ENCODE assay signal across 11 cellular contexts in genomic region chr17:63999680-64000531, GRCh38. TPM values are rescaled to one million over a fixed set of nuclear protein-coding genes. Genes with fewer than 3 reads are reported as not detected.
DNase-seq lines count a peak whose midpoint lies in the region; ATAC-seq and TF ChIP-seq lines count a peak whose summit lies in the region.
"Had no signal": no experiment of that assay in that cellular context is flagged by ENCODE, and none has a peak within 500 bp of the region (broad histone marks: within the 10 kb centered on the region; RNA-seq: fewer than 3 reads in every experiment).

No MANE protein-coding gene starts in this region.

- TF ChIP-seq CTCF in SK-N-SH (IDR thresholded peaks at IDR 0.05): no peak
- no peak for TF ChIP-seq CTCF in neural progenitor cell (IDR thresholded peaks at IDR 0.05)
- TF ChIP-seq CTCF in PC-9 (conservative IDR thresholded peaks at IDR 0.05): no peak
- no peak for TF ChIP-seq CTCF in colonic mucosa (IDR thresholded peaks at IDR 0.05)

- ATAC-seq in SK-N-SH treated with all-trans-retinoic acid at 6 μM for 48 hours: no peak
- ATAC-seq in central memory CD8-positive, alpha-beta T cell (replicated peaks; ENCODE audit: extremely low read depth, poor library complexity, severe bottlenecking): no peak
- ATAC-seq in GM18868 (IDR thresholded peaks at IDR 0.05; ENCODE audit: unreplicated experiment): no peak
- ATAC-seq: esophagus mucosa had no signal

- H3K9me2 ChIP-seq in SK-N-SH: no peaks in the 10 kb centered on the region
- H3K9me2 ChIP-seq in PC-9 (ENCODE audit: insufficient read depth): no peaks in the 10 kb centered on the region

- H3K36me3 ChIP-seq in SK-N-SH (replicated peaks in 1 of 2; ENCODE audit: control insufficient read depth in 1 of 2, insufficient read depth in 2 of 2, low read length in 1 of 2): no peaks in the 10 kb centered on the region
- H3K36me3 ChIP-seq in HUES6 (ENCODE audit: control insufficient read depth, insufficient read depth, low read length): no peaks in the 10 kb centered on the region
- H3K36me3 ChIP-seq in neural progenitor cell: no peaks in the 10 kb centered on the region
- no peaks in the 10 kb centered on the region for H3K36me3 ChIP-seq in PC-9 (ENCODE audit: low read depth)
- H3K36me3 ChIP-seq in colonic mucosa: no peaks in the 10 kb centered on the region

- peak overlapping the region; percentile 49 for H3K27ac Mint-ChIP-seq in central memory CD8-positive, alpha-beta T cell (ENCODE audit: low read depth)
- H3K27ac Mint-ChIP-seq in neural progenitor cell: no peak overlapping the region

- 90% methylated on average over 25 of the region's 25 CpGs for WGBS in SK-N-SH (ENCODE audit: low lambda C conversion rate)

- H3K4me3 Mint-ChIP-seq in central memory CD8-positive, alpha-beta T cell: peak overlapping the region; percentile 89
- H3K4me3 Mint-ChIP-seq in neural progenitor cell: peak overlapping the region; percentile 55

- intact Hi-C loops in PC-9 (cut with micrococcal nuclease; ENCODE audit: unreplicated experiment): no loop called here
- intact Hi-C loops in colonic mucosa (cut with DNase I): no loop called here

- H3K27ac ChIP-seq in SK-N-SH (ENCODE audit: low read depth in 2 of 2, low read length in 1 of 2) (no peak overlapping the region), HUES6 (ENCODE audit: low read depth, low read length) (no peak overlapping the region), neural progenitor cell (no peak overlapping the region), PC-9 (no peak overlapping the region), colonic mucosa (no peak overlapping the region)
- H3K27ac ChIP-seq: KMS-11 had no signal

- no peaks in the 10 kb centered on the region for H4K20me1 ChIP-seq in SK-N-SH (ENCODE audit: insufficient read depth)
- no peaks in the 10 kb centered on the region for H4K20me1 ChIP-seq in neural progenitor cell (ENCODE audit: low read depth)
- H4K20me1 ChIP-seq in PC-9 (ENCODE audit: insufficient read depth): no peaks in the 10 kb centered on the region

- H3K36me3 Mint-ChIP-seq in central memory CD8-positive, alpha-beta T cell (ENCODE audit: insufficient read depth): peaks cover 17% of the 10 kb centered on the region
- no peaks in the 10 kb centered on the region for H3K36me3 Mint-ChIP-seq in neural progenitor cell

- H3K27me3 ChIP-seq in SK-N-SH (ENCODE audit: insufficient read depth) (peaks cover 22% of the 10 kb centered on the region; the same call in 1 of the 2 replicates), HUES6 (ENCODE audit: control insufficient read depth, insufficient read depth, low read length) (peaks cover 39% of the 10 kb centered on the region), neural progenitor cell (peaks cover 48% of the 10 kb centered on the region), PC-9 (ENCODE audit: insufficient read depth, low read depth) (0 out of 2 replicates have a peak, but pooled peaks cover 11% of the 10 kb centered on the region), colonic mucosa (peaks cover 5% of the 10 kb centered on the region)

- DNase-seq in SK-N-SH: peak; percentile 28
- no peak for DNase-seq in central memory CD8-positive, alpha-beta T cell (ENCODE audit: low spot score in 2 of 2)
- DNase-seq in neural progenitor cell (ENCODE audit: low spot score): peak; percentile 3
- DNase-seq in PC-9: no peak
- no peak for DNase-seq in colonic mucosa
- DNase-seq: small intestine had no signal

- H3F3A ChIP-seq in SK-N-SH (replicated peaks; ENCODE audit: insufficient read depth): no peaks in the 10 kb centered on the region
- no peaks in the 10 kb centered on the region for H3F3A ChIP-seq in neural progenitor cell (ENCODE audit: low read depth)
- H3F3A ChIP-seq in PC-9 (ENCODE audit: insufficient read depth, low read depth): no peaks in the 10 kb centered on the region; the same call in 1 of the 2 replicates

- POLR2A ChIA-PET in SK-N-SH (lab: Yijun Ruan, JAX): no interaction called here
- POLR2A ChIA-PET in PC-9 (lab: Charles Lee; ENCODE audit: unreplicated experiment): no interaction called here

- TF ChIP-seq RAD21 in SK-N-SH (IDR thresholded peaks at IDR 0.05; ENCODE audit: low read length): no peak

- BruUV-seq in PC-9 (replicated peaks; lab: Mats Ljungman, UMichigan): no TSS peak

- no peaks in the 10 kb centered on the region for H3K79me2 ChIP-seq in SK-N-SH (ENCODE audit: insufficient read depth)
- no peaks in the 10 kb centered on the region for H3K79me2 ChIP-seq in neural progenitor cell (ENCODE audit: low read depth)
- no peaks in the 10 kb centered on the region for H3K79me2 ChIP-seq in PC-9 (ENCODE audit: low read depth)

- no peak for TF ChIP-seq EP300 in SK-N-SH (IDR thresholded peaks at IDR 0.05; ENCODE audit: borderline replicate concordance in 1 of 2, low read depth in 1 of 2, low read length in 1 of 2)

- H3K4me3 ChIP-seq in SK-N-SH (ENCODE audit: low read depth in 2 of 2, low read length in 1 of 2) (no peak overlapping the region), HUES6 (ENCODE audit: low read depth, low read length) (peak overlapping the region; percentile 98; the same call in 1 of the 2 replicates), neural progenitor cell (no peak overlapping the region), PC-9 (no peak overlapping the region), colonic mucosa (no peak overlapping the region)

- peaks cover 36% of the 10 kb centered on the region for H3K4me1 Mint-ChIP-seq in central memory CD8-positive, alpha-beta T cell
- H3K4me1 Mint-ChIP-seq in neural progenitor cell: peaks cover 11% of the 10 kb centered on the region

- no peaks in the 10 kb centered on the region for H3K9me3 Mint-ChIP-seq in central memory CD8-positive, alpha-beta T cell
- H3K9me3 Mint-ChIP-seq in neural progenitor cell: no peaks in the 10 kb centered on the region

- H2AFZ ChIP-seq in SK-N-SH (ENCODE audit: low read depth): no peak overlapping the region
- no peak overlapping the region for H2AFZ ChIP-seq in neural progenitor cell (replicated peaks)
- H2AFZ ChIP-seq in PC-9: no peak overlapping the region

- H3K4me1 ChIP-seq in SK-N-SH (ENCODE audit: control insufficient read depth in 1 of 2, insufficient read depth in 2 of 2, low read depth in 1 of 2, low read length in 1 of 2): peaks cover 0 to 15% of the 10 kb centered on the region in 2 experiments; a peak in 2 of 4 replicates
- peaks cover 7% of the 10 kb centered on the region for H3K4me1 ChIP-seq in HUES6 (ENCODE audit: control insufficient read depth, insufficient read depth, low read length)
- no peaks in the 10 kb centered on the region for H3K4me1 ChIP-seq in neural progenitor cell
- H3K4me1 ChIP-seq in PC-9 (replicated peaks; ENCODE audit: insufficient read depth): peaks cover 9% of the 10 kb centered on the region; the same call in 1 of the 2 replicates
- no peaks in the 10 kb centered on the region for H3K4me1 ChIP-seq in colonic mucosa

- no peaks in the 10 kb centered on the region for H3K27me3 Mint-ChIP-seq in central memory CD8-positive, alpha-beta T cell
- H3K27me3 Mint-ChIP-seq in neural progenitor cell (ENCODE audit: insufficient read depth, low read depth): peaks cover 14% of the 10 kb centered on the region

- H3K9me3 ChIP-seq in SK-N-SH (no peaks in the 10 kb centered on the region), HUES6 (ENCODE audit: control insufficient read depth, insufficient read depth, low read depth, low read length) (no peaks in the 10 kb centered on the region), neural progenitor cell (ENCODE audit: low read depth) (no peaks in the 10 kb centered on the region), PC-9 (ENCODE audit: insufficient read depth, low read depth) (no peaks in the 10 kb centered on the region), colonic mucosa (no peaks in the 10 kb centered on the region)

- CTCF ChIA-PET in SK-N-SH (lab: Yijun Ruan, JAX) (interaction anchor here (1.0 to 9.5 kb wide), 5 partner anchors 9 to 81 kb away, joined by 3 to 61 read pairs (median 6); partner anchors contain the start of gene GH1), PC-9 (lab: Charles Lee) (no interaction called here)

- H3K9ac ChIP-seq in SK-N-SH: no peak overlapping the region
- H3K9ac ChIP-seq in HUES6 (ENCODE audit: low read length): no peak overlapping the region
- no peak overlapping the region for H3K9ac ChIP-seq in neural progenitor cell
- H3K9ac ChIP-seq in colonic mucosa (ENCODE audit: low read depth in 2 of 2, low read length in 2 of 2): no peak overlapping the region
- H3K9ac ChIP-seq: KMS-11 had no signal

- no peak overlapping the region for H3K4me2 ChIP-seq in SK-N-SH
- H3K4me2 ChIP-seq in neural progenitor cell: no peak overlapping the region
- no peak overlapping the region for H3K4me2 ChIP-seq in PC-9

TF ChIP-seq in SK-N-SH, 30 proteins besides CTCF, POLR2A, EP300 and RAD21 (continues in another document):
- TF ChIP-seq TAF1 (IDR thresholded peaks at IDR 0.05; ENCODE audit: borderline replicate concordance, low read depth, low read length): no peak

RNA-seq across cellular contexts. Expression of gene PRR29, which starts 1.8 kb away (rescaled TPM):
- 2.5 and 2.7 TPM in 2 replicates for polyA plus RNA-seq in SK-N-SH (2012; rRNA removed)
- 1.2 and 2.0 TPM in 2 replicates for polyA plus RNA-seq in SK-N-SH (2012; cell fraction: cytosol; rRNA removed)
- polyA plus RNA-seq in SK-N-SH (2012; cell fraction: nucleus; rRNA removed): 9.8 and 10.5 TPM in 2 replicates
- 0.95 and 1.5 TPM in 2 replicates for total RNA-seq in neural progenitor cell (ENCODE audit: low replicate concordance)
- 2.4 and 2.8 TPM in 2 replicates for total RNA-seq in PC-9 (2021)
- under 1 TPM in 1 of 2 donors, not detected in 1; 0.16 TPM for total RNA-seq in colonic mucosa
- total RNA-seq: esophagus mucosa had no signal

RNA-seq across cellular contexts. Expression of gene ICAM2, which starts 20.5 kb away (rescaled TPM):
- polyA plus RNA-seq in SK-N-SH (2012; rRNA removed): 0.08 TPM in 1 of 2 replicates, not detected in the other
- polyA plus RNA-seq in SK-N-SH (2012; cell fraction: cytosol; rRNA removed): 0.08 and 0.14 TPM in 2 replicates
- polyA plus RNA-seq in SK-N-SH (2012; cell fraction: nucleus; rRNA removed): 0.23 TPM in 1 of 2 replicates, not detected in the other
- total RNA-seq in neural progenitor cell (ENCODE audit: low replicate concordance) (not detected in 2 replicates), PC-9 (2021) (7.8 and 9.2 TPM in 2 replicates), colonic mucosa (1 to 10 TPM; 9.2 to 9.5 TPM)

RNA-seq across cellular contexts. Expression of gene SCN4A, which starts 27.2 kb away (rescaled TPM):
- not detected in 2 replicates for polyA plus RNA-seq in SK-N-SH (2012; rRNA removed)
- polyA plus RNA-seq in SK-N-SH (2012; cell fraction: cytosol; rRNA removed): under 0.01 TPM in 1 of 2 replicates, not detected in the other
- not detected in 2 replicates for polyA plus RNA-seq in SK-N-SH (2012; cell fraction: nucleus; rRNA removed)
- total RNA-seq in neural progenitor cell (ENCODE audit: low replicate concordance) (1.8 and 4.2 TPM in 2 replicates), PC-9 (2021) (1.4 and 1.7 TPM in 2 replicates), colonic mucosa (under 1 TPM; 0.07 to 0.27 TPM)

Comparison
In these comparisons a context has a peak if more than half of its experiments do, and no peak if none do; other contexts are left out.
1. DNase-seq: peak in SK-N-SH (single experiment) and neural progenitor cell (single experiment); none in central memory CD8-positive, alpha-beta T cell (0 of 2), PC-9 (0 of 2) and colonic mucosa (single experiment).